1 cellular context compared by ENCODE assay signal in the genomic region with DNA sequence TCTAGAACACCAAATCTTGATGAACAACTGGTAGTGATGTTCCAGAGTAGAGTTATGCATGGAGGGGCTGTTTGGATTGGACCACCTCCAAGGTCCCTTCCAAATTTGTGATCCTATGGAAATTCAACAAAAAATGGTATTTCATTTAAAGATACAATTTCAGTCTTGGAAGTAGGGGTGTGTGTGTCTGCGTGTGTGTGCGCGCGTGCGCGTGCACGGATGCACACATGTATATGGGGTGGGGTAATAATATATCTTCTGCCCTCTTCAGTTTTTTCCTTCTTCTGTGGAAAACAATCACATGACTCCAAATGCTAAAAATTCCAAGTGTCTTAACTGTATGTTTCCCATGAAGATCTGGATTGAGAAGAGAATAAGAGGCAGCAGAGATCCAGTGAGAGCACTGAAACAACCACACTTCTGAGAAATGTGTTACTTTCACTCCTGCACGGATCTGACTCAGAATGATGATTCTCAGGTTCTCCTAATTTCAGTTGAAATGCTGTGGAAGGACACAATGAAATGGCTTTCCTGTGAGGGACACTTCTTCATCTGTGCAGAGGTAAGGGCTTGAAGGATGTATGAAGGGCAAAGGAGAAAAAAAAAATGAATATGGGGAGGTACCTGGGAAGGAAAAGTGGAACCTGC.
TF ChIP-seq lines count a peak whose summit lies in the region.

No MANE protein-coding gene starts in this region.

TF ChIP-seq in endothelial cell of umbilical vein, 7 proteins besides CTCF, POLR2A, EP300 and RAD21:
- no peak for TF ChIP-seq GATA2 (IDR thresholded peaks at IDR 0.05; ENCODE audit: insufficient read depth, insufficient read length, low read depth, low read length)
- TF ChIP-seq POLR2AphosphoS5 (IDR thresholded peaks at IDR 0.05; ENCODE audit: insufficient read depth, low read depth, low read length), result no peak
- TF ChIP-seq MYC (IDR thresholded peaks at IDR 0.05; ENCODE audit: low read depth, low read length), result no peak
